Comparison of ENCODE assay signal across 9 cellular contexts in the genomic region with DNA sequence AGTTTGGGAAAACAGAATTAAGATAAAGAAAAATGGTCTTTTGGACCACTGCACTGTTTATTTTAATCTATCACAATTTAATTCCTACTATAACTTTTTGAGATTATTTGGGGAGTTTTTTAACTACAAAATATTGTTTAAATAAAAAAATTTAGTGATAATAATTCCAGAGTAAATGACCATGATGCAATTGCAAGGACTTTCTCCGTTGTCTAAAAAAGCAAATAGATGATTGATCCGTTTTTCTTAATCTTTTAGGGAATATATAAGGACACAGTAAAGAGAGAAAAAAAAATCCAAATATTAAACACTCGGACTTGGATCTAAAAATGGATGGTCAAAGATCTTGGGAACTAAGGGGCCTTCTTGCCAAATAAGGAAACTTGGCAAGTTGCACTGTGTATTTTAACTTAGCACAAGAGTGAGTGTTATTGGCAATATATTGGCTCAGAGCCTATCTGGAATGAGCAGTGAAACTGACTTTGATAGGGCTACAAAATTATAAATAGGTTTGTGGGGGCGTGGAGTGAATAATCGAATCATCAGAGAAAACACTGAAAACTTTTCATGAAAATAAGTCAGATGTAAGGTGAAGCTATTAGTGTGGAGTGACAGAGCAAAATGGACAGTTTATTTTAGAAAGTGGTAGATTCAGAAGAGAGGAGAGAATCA. TPM values are rescaled to one million over a fixed set of nuclear protein-coding genes. Genes with fewer than 3 reads are reported as not detected.
A peak's percentile ranks its signal among the peaks of the same experiment; 100 is the strongest.
DNase-seq lines count a peak whose midpoint lies in the region; ATAC-seq and TF ChIP-seq lines count a peak whose summit lies in the region.
"Had no signal": no experiment of that assay in that cellular context is flagged by ENCODE, and none has a peak within 500 bp of the region (broad histone marks: within the 10 kb centered on the region; RNA-seq: fewer than 3 reads in every experiment).

No MANE protein-coding gene starts in this region.

- no peaks in the 10 kb centered on the region; the same call in 1 of the 2 replicates for H4K20me1 ChIP-seq in PC-3 (ENCODE audit: low read length)
- H4K20me1 ChIP-seq in MM.1S (ENCODE audit: insufficient read depth, low read length): no peaks in the 10 kb centered on the region

- H3K4me2 ChIP-seq in PC-3 (ENCODE audit: low read length) (peak overlapping the region; percentile 89), MM.1S (ENCODE audit: low read depth, low read length) (no peak overlapping the region)

- H3K9me3 ChIP-seq in PC-3 (ENCODE audit: low read length): no peaks in the 10 kb centered on the region
- H3K9me3 ChIP-seq in MM.1S (replicated peaks; ENCODE audit: insufficient read depth, low read length): no peaks in the 10 kb centered on the region

- no peak for TF ChIP-seq CTCF in PC-3 (conservative IDR thresholded peaks at IDR 0.05; ENCODE audit: low read depth, low read length)
- no peak for TF ChIP-seq CTCF in epithelial cell of esophagus (IDR thresholded peaks at IDR 0.05; ENCODE audit: insufficient read depth, low read depth, low read length, missing control alignments)
- TF ChIP-seq CTCF in retinal pigment epithelial cell (conservative IDR thresholded peaks at IDR 0.05; ENCODE audit: low read depth, low read length): no peak
- no peak for TF ChIP-seq CTCF in MM.1S (IDR thresholded peaks at IDR 0.05; ENCODE audit: low read length)

- H3K9ac ChIP-seq in PC-3 (ENCODE audit: low read length): peak overlapping the region; percentile 95
- H3K9ac ChIP-seq in MM.1S (ENCODE audit: low read length): no peak overlapping the region

- POLR2A ChIA-PET in PC-3 (lab: Charles Lee; ENCODE audit: unreplicated experiment): interaction anchor here (0.6 kb wide), 1 partner anchor 82 kb away, joined by 4 read pairs; no protein-coding TSS in a partner anchor

- CTCF ChIA-PET in PC-3 (lab: Charles Lee): no interaction called here

- DNase-seq in PC-3 (peak; percentile 39), epithelial cell of esophagus (ENCODE audit: low read depth) (peak; percentile 42), retinal pigment epithelial cell (ENCODE audit: low read depth) (no peak), SIG-M5 treated with dmso at 0.1 percent for 504 hours (lab: John Stamatoyannopoulos, UW; ENCODE audit: unreplicated experiment) (no peak), NCI-H526 (lab: John Stamatoyannopoulos, UW) (no peak), MM.1S (no peak)
- DNase-seq: activated naive CD4-positive, alpha-beta T cell had no signal

- ATAC-seq in PC-3 (no peak), HG02678 (IDR thresholded peaks at IDR 0.05; ENCODE audit: unreplicated experiment) (no peak)

- H3K4me3 ChIP-seq in GM08714 (ENCODE audit: low read length) (peak overlapping the region; percentile 78; the same call in 1 of the 2 replicates), PC-3 (ENCODE audit: low read length) (peak overlapping the region; percentile 90), epithelial cell of esophagus (ENCODE audit: low read length) (no peak overlapping the region), retinal pigment epithelial cell (ENCODE audit: low read length) (peak overlapping the region; percentile 73), MM.1S (ENCODE audit: low read length) (no peak overlapping the region)

- peaks cover 10% of the 10 kb centered on the region; the same call in 1 of the 2 replicates for H3K36me3 ChIP-seq in PC-3 (ENCODE audit: low read depth, low read length)
- no peaks in the 10 kb centered on the region for H3K36me3 ChIP-seq in MM.1S (replicated peaks; ENCODE audit: insufficient read depth, low read length)

- peaks cover 38% of the 10 kb centered on the region for H3K4me1 ChIP-seq in PC-3 (ENCODE audit: insufficient read depth, low read length)
- H3K4me1 ChIP-seq in MM.1S (ENCODE audit: low read length): peaks cover 19% of the 10 kb centered on the region

- peaks cover 6% of the 10 kb centered on the region for H3F3A ChIP-seq in PC-3 (ENCODE audit: low read length, unreplicated experiment)
- H3F3A ChIP-seq in MM.1S (ENCODE audit: insufficient read depth, low read length): peaks cover 9% of the 10 kb centered on the region; the same call in 1 of the 2 replicates

- H2AFZ ChIP-seq in PC-3 (ENCODE audit: low read length): no peak overlapping the region
- no peak overlapping the region for H2AFZ ChIP-seq in MM.1S (ENCODE audit: low read length)

- H3K9me2 ChIP-seq in PC-3 (replicated peaks; ENCODE audit: low read length): no peaks in the 10 kb centered on the region
- no peaks in the 10 kb centered on the region for H3K9me2 ChIP-seq in MM.1S (replicated peaks; ENCODE audit: insufficient read depth, low read length)

- H3K79me2 ChIP-seq in PC-3 (ENCODE audit: low read length) (peaks cover 58% of the 10 kb centered on the region), MM.1S (ENCODE audit: low read length) (peaks cover 7% of the 10 kb centered on the region)

- no TSS peak for BruUV-seq in PC-3 (replicated peaks; lab: Mats Ljungman, UMichigan)

- no peaks in the 10 kb centered on the region for H3K27me3 ChIP-seq in PC-3 (ENCODE audit: low read length)
- no peaks in the 10 kb centered on the region; the same call in 1 of the 2 replicates for H3K27me3 ChIP-seq in MM.1S (replicated peaks; ENCODE audit: insufficient read depth, low read length)

- intact Hi-C loops in PC-3 (cut with micrococcal nuclease): no loop called here

- peak overlapping the region; percentile 86 for H3K27ac ChIP-seq in PC-3 (ENCODE audit: low read length)
- H3K27ac ChIP-seq in MM.1S (ENCODE audit: low read length): no peak overlapping the region

RNA-seq across cellular contexts. Expression of a gene that starts 2.0 kb away (rescaled TPM):
- 23.1 and 29.8 TPM in 2 replicates for total RNA-seq in PC-3 (2014; rRNA removed)

Comparison
In these comparisons a context has a peak if more than half of its experiments do, and no peak if none do; other contexts are left out.
1. H3K4me3 ChIP-seq: peak in GM08714 (single experiment), PC-3 (single experiment) and retinal pigment epithelial cell (single experiment); none in epithelial cell of esophagus (single experiment) and MM.1S (single experiment).
2. DNase-seq: peak in PC-3 (single experiment) and epithelial cell of esophagus (single experiment); none in retinal pigment epithelial cell (single experiment), SIG-M5 treated with dmso at 0.1 percent for 504 hours (single experiment), NCI-H526 (0 of 2) and MM.1S (single experiment).